Comparison of ENCODE assay signal across 1 cellular context in the genomic region with DNA sequence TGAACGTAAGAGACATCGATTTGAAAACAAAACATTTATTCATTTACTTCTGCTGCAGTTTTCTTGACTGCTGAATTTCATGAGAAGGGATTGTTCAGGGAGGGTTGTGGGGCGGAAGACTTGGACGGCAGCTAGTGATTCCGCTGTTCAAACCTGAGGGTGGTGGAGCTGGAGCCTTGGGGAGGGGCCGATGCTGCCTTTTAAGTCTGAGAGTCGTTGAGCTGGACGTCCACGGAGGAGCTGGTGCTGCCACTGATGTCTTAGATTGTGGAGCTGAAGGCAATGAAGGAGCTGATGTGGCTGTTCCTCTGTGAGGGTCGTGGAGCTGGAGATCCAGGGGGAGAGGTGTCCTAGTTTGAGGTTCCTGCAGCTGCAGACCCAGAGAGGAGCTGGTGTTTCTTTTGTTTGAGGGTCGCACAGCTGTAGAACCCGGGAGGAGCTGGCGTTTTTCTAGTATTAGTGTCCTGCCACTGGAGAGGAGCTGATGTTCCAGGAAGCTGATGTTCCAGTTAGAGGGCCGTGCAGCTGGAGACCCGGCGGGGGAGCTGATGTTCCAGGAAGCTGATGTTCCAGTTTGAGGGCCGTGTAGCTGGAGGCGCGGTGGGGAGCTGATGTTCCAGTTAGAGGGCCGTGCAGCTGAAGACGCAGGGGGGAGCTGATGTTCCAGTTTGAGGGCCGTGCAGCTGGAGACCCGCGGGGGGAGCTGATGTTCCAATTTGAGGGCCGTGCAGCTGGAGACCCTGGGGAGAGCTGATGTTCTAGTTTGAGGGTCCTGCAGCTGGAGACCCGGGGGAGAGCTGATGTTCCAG.
TF ChIP-seq lines count a peak whose summit lies in the region.

No MANE protein-coding gene starts in this region.

TF ChIP-seq in HepG2, 621 proteins besides CTCF, POLR2A, EP300 and RAD21 (continued from another document and continues in another):
- TF ChIP-seq, protein P1, sequence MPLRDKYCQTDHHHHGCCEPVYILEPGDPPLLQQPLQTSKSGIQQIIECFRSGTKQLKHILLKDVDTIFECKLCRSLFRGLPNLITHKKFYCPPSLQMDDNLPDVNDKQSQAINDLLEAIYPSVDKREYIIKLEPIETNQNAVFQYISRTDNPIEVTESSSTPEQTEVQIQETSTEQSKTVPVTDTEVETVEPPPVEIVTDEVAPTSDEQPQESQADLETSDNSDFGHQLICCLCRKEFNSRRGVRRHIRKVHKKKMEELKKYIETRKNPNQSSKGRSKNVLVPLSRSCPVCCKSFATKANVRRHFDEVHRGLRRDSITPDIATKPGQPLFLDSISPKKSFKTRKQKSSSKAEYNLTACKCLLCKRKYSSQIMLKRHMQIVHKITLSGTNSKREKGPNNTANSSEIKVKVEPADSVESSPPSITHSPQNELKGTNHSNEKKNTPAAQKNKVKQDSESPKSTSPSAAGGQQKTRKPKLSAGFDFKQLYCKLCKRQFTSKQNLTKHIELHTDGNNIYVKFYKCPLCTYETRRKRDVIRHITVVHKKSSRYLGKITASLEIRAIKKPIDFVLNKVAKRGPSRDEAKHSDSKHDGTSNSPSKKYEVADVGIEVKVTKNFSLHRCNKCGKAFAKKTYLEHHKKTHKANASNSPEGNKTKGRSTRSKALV (CRISPR knock-in tag; IDR thresholded peaks at IDR 0.05): no peak
- TF ChIP-seq, protein P2, sequence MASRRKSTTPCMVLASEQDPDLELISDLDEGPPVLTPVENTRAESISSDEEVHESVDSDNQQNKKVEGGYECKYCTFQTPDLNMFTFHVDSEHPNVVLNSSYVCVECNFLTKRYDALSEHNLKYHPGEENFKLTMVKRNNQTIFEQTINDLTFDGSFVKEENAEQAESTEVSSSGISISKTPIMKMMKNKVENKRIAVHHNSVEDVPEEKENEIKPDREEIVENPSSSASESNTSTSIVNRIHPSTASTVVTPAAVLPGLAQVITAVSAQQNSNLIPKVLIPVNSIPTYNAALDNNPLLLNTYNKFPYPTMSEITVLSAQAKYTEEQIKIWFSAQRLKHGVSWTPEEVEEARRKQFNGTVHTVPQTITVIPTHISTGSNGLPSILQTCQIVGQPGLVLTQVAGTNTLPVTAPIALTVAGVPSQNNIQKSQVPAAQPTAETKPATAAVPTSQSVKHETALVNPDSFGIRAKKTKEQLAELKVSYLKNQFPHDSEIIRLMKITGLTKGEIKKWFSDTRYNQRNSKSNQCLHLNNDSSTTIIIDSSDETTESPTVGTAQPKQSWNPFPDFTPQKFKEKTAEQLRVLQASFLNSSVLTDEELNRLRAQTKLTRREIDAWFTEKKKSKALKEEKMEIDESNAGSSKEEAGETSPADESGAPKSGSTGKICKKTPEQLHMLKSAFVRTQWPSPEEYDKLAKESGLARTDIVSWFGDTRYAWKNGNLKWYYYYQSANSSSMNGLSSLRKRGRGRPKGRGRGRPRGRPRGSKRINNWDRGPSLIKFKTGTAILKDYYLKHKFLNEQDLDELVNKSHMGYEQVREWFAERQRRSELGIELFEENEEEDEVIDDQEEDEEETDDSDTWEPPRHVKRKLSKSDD (CRISPR knock-in tag; IDR thresholded peaks at IDR 0.05; ENCODE audit: low read depth): no peak
- no peak for TF ChIP-seq SOX6 (IDR thresholded peaks at IDR 0.05)
- TF ChIP-seq SOX6 (CRISPR knock-in tag; IDR thresholded peaks at IDR 0.05): peak; percentile 53; the same call in 1 of the 2 replicates
- no peak for TF ChIP-seq ZKSCAN5 (CRISPR knock-in tag; IDR thresholded peaks at IDR 0.05)
- TF ChIP-seq, protein P3, sequence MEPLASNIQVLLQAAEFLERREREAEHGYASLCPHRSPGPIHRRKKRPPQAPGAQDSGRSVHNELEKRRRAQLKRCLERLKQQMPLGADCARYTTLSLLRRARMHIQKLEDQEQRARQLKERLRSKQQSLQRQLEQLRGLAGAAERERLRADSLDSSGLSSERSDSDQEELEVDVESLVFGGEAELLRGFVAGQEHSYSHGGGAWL (CRISPR knock-in tag; IDR thresholded peaks at IDR 0.05): no peak
- TF ChIP-seq FOXK1 (CRISPR knock-in tag; IDR thresholded peaks at IDR 0.05; ENCODE audit: borderline replicate concordance, low read depth): no peak
- TF ChIP-seq ATF7-NPFF (CRISPR knock-in tag; IDR thresholded peaks at IDR 0.05; ENCODE audit: low read depth): no peak
- TF ChIP-seq MIER3 (CRISPR knock-in tag; IDR thresholded peaks at IDR 0.05; ENCODE audit: borderline replicate concordance): no peak
- TF ChIP-seq, protein P4, sequence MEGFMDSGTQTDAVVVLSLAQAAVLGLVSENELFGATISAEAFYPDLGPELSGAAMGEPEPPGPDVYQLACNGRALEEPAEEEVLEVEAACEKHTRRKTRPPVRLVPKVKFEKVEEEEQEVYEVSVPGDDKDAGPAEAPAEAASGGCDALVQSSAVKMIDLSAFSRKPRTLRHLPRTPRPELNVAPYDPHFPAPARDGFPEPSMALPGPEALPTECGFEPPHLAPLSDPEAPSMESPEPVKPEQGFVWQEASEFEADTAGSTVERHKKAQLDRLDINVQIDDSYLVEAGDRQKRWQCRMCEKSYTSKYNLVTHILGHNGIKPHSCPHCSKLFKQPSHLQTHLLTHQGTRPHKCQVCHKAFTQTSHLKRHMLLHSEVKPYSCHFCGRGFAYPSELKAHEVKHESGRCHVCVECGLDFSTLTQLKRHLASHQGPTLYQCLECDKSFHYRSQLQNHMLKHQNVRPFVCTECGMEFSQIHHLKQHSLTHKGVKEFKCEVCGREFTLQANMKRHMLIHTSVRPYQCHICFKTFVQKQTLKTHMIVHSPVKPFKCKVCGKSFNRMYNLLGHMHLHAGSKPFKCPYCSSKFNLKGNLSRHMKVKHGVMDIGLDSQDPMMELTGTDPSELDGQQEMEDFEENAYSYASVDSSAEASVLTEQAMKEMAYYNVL (CRISPR knock-in tag; IDR thresholded peaks at IDR 0.05; ENCODE audit: borderline replicate concordance): no peak
- TF ChIP-seq, protein P5, sequence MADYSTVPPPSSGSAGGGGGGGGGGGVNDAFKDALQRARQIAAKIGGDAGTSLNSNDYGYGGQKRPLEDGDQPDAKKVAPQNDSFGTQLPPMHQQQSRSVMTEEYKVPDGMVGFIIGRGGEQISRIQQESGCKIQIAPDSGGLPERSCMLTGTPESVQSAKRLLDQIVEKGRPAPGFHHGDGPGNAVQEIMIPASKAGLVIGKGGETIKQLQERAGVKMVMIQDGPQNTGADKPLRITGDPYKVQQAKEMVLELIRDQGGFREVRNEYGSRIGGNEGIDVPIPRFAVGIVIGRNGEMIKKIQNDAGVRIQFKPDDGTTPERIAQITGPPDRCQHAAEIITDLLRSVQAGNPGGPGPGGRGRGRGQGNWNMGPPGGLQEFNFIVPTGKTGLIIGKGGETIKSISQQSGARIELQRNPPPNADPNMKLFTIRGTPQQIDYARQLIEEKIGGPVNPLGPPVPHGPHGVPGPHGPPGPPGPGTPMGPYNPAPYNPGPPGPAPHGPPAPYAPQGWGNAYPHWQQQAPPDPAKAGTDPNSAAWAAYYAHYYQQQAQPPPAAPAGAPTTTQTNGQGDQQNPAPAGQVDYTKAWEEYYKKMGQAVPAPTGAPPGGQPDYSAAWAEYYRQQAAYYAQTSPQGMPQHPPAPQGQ (CRISPR knock-in tag; IDR thresholded peaks at IDR 0.05; ENCODE audit: borderline replicate concordance): no peak
- no peak for TF ChIP-seq ZNF749 (CRISPR knock-in tag; IDR thresholded peaks at IDR 0.05; ENCODE audit: borderline replicate concordance)
- TF ChIP-seq ATF1 (CRISPR knock-in tag; IDR thresholded peaks at IDR 0.05): no peak
- TF ChIP-seq, protein P6, sequence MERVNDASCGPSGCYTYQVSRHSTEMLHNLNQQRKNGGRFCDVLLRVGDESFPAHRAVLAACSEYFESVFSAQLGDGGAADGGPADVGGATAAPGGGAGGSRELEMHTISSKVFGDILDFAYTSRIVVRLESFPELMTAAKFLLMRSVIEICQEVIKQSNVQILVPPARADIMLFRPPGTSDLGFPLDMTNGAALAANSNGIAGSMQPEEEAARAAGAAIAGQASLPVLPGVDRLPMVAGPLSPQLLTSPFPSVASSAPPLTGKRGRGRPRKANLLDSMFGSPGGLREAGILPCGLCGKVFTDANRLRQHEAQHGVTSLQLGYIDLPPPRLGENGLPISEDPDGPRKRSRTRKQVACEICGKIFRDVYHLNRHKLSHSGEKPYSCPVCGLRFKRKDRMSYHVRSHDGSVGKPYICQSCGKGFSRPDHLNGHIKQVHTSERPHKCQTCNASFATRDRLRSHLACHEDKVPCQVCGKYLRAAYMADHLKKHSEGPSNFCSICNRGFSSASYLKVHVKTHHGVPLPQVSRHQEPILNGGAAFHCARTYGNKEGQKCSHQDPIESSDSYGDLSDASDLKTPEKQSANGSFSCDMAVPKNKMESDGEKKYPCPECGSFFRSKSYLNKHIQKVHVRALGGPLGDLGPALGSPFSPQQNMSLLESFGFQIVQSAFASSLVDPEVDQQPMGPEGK (CRISPR knock-in tag; IDR thresholded peaks at IDR 0.05): no peak
- TF ChIP-seq SRSF4 (IDR thresholded peaks at IDR 0.05; ENCODE audit: low read depth, low read length, poor library complexity, severe bottlenecking): no peak
- TF ChIP-seq RCOR2 (CRISPR knock-in tag; IDR thresholded peaks at IDR 0.05): no peak
- TF ChIP-seq SKI (IDR thresholded peaks at IDR 0.05; ENCODE audit: partially characterized antibody): no peak
- TF ChIP-seq, protein P7, sequence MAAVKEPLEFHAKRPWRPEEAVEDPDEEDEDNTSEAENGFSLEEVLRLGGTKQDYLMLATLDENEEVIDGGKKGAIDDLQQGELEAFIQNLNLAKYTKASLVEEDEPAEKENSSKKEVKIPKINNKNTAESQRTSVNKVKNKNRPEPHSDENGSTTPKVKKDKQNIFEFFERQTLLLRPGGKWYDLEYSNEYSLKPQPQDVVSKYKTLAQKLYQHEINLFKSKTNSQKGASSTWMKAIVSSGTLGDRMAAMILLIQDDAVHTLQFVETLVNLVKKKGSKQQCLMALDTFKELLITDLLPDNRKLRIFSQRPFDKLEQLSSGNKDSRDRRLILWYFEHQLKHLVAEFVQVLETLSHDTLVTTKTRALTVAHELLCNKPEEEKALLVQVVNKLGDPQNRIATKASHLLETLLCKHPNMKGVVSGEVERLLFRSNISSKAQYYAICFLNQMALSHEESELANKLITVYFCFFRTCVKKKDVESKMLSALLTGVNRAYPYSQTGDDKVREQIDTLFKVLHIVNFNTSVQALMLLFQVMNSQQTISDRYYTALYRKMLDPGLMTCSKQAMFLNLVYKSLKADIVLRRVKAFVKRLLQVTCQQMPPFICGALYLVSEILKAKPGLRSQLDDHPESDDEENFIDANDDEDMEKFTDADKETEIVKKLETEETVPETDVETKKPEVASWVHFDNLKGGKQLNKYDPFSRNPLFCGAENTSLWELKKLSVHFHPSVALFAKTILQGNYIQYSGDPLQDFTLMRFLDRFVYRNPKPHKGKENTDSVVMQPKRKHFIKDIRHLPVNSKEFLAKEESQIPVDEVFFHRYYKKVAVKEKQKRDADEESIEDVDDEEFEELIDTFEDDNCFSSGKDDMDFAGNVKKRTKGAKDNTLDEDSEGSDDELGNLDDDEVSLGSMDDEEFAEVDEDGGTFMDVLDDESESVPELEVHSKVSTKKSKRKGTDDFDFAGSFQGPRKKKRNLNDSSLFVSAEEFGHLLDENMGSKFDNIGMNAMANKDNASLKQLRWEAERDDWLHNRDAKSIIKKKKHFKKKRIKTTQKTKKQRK (IDR thresholded peaks at IDR 0.05; ENCODE audit: low read length): no peak
- no peak for TF ChIP-seq MXI1 (IDR thresholded peaks at IDR 0.05; ENCODE audit: borderline replicate concordance, low read depth, low read length)
- no peak for TF ChIP-seq ISL2 (CRISPR knock-in tag; IDR thresholded peaks at IDR 0.05)
- TF ChIP-seq GTF2F1 (IDR thresholded peaks at IDR 0.05; ENCODE audit: low read length): no peak
- no peak for TF ChIP-seq PCBP2 (optimal IDR thresholded peaks at IDR 0.05; ENCODE audit: low read depth, low read length, poor library complexity, severe bottlenecking)
- TF ChIP-seq POGZ (CRISPR knock-in tag; IDR thresholded peaks at IDR 0.05): no peak
- TF ChIP-seq ZBTB8A (CRISPR knock-in tag; IDR thresholded peaks at IDR 0.05; ENCODE audit: borderline replicate concordance, low read depth): no peak
- no peak for TF ChIP-seq ISX (CRISPR knock-in tag; conservative IDR thresholded peaks at IDR 0.05)
- TF ChIP-seq PRPF4 (IDR thresholded peaks at IDR 0.05; ENCODE audit: low read depth, low read length, poor library complexity, severe bottlenecking): no peak
- TF ChIP-seq, protein P8, sequence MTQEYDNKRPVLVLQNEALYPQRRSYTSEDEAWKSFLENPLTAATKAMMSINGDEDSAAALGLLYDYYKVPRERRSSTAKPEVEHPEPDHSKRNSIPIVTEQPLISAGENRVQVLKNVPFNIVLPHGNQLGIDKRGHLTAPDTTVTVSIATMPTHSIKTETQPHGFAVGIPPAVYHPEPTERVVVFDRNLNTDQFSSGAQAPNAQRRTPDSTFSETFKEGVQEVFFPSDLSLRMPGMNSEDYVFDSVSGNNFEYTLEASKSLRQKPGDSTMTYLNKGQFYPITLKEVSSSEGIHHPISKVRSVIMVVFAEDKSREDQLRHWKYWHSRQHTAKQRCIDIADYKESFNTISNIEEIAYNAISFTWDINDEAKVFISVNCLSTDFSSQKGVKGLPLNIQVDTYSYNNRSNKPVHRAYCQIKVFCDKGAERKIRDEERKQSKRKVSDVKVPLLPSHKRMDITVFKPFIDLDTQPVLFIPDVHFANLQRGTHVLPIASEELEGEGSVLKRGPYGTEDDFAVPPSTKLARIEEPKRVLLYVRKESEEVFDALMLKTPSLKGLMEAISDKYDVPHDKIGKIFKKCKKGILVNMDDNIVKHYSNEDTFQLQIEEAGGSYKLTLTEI (CRISPR knock-in tag; conservative IDR thresholded peaks at IDR 0.05): no peak
- TF ChIP-seq, protein P9, sequence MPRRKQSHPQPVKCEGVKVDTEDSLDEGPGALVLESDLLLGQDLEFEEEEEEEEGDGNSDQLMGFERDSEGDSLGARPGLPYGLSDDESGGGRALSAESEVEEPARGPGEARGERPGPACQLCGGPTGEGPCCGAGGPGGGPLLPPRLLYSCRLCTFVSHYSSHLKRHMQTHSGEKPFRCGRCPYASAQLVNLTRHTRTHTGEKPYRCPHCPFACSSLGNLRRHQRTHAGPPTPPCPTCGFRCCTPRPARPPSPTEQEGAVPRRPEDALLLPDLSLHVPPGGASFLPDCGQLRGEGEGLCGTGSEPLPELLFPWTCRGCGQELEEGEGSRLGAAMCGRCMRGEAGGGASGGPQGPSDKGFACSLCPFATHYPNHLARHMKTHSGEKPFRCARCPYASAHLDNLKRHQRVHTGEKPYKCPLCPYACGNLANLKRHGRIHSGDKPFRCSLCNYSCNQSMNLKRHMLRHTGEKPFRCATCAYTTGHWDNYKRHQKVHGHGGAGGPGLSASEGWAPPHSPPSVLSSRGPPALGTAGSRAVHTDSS (CRISPR knock-in tag; conservative IDR thresholded peaks at IDR 0.05): no peak
- TF ChIP-seq ZSCAN12 (CRISPR knock-in tag; IDR thresholded peaks at IDR 0.05): no peak
- no peak for TF ChIP-seq MEF2D (CRISPR knock-in tag; IDR thresholded peaks at IDR 0.05)
- TF ChIP-seq, protein P10, sequence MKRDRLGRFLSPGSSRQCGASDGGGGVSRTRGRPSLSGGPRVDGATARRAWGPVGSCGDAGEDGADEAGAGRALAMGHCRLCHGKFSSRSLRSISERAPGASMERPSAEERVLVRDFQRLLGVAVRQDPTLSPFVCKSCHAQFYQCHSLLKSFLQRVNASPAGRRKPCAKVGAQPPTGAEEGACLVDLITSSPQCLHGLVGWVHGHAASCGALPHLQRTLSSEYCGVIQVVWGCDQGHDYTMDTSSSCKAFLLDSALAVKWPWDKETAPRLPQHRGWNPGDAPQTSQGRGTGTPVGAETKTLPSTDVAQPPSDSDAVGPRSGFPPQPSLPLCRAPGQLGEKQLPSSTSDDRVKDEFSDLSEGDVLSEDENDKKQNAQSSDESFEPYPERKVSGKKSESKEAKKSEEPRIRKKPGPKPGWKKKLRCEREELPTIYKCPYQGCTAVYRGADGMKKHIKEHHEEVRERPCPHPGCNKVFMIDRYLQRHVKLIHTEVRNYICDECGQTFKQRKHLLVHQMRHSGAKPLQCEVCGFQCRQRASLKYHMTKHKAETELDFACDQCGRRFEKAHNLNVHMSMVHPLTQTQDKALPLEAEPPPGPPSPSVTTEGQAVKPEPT (CRISPR knock-in tag; IDR thresholded peaks at IDR 0.05; ENCODE audit: low read depth): peak; percentile 43; the same call in 1 of the 2 replicates
